12 cellular contexts compared by ENCODE assay signal in genomic region chr11:61542024-61542461, GRCh38. TPM values are rescaled to one million over a fixed set of nuclear protein-coding genes. Genes with fewer than 3 reads are reported as not detected.
DNase-seq lines count a peak whose midpoint lies in the region; TF ChIP-seq lines count a peak whose summit lies in the region.
"Had no signal": no experiment of that assay in that cellular context is flagged by ENCODE, and none has a peak within 500 bp of the region (broad histone marks: within the 10 kb centered on the region; RNA-seq: fewer than 3 reads in every experiment).

No MANE protein-coding gene starts in this region.

- no peak for TF ChIP-seq POLR2A in sigmoid colon (IDR thresholded peaks at IDR 0.05)

- no peak overlapping the region for H3K4me3 ChIP-seq in MG63
- no peak overlapping the region for H3K4me3 ChIP-seq in sigmoid colon

- peaks cover 0 to 9% (median 4%) of the 10 kb centered on the region in 4 donors for H3K4me1 ChIP-seq in sigmoid colon

- H3K9me3 ChIP-seq in MG63 (no peaks in the 10 kb centered on the region), sigmoid colon (no peaks in the 10 kb centered on the region)

- intact Hi-C loops in sigmoid colon (cut with DNase I), result no loop called here

- H3K36me3 ChIP-seq in MG63 (peaks cover 3% of the 10 kb centered on the region; the same call in 1 of the 2 replicates), sigmoid colon (no peaks in the 10 kb centered on the region)

- no peak for TF ChIP-seq EP300 in sigmoid colon (IDR thresholded peaks at IDR 0.05)

- CTCF ChIA-PET in RWPE1 (lab: Yijun Ruan, JAX), result interaction anchor here (1.0 to 1.3 kb wide), 2 partner anchors 10 to 25 kb away, joined by 4 to 5 read pairs; no protein-coding TSS in a partner anchor
- CTCF ChIA-PET in HEK293T (lab: Yijun Ruan, JAX), result no interaction called here

- no peaks in the 10 kb centered on the region for H3K27me3 ChIP-seq in MG63
- H3K27me3 ChIP-seq in sigmoid colon, result peaks cover 11 to 36% (median 16%) of the 10 kb centered on the region in 3 donors

- POLR2A ChIA-PET in RWPE1 (lab: Yijun Ruan, JAX; ENCODE audit: low non-redundant PET) (no interaction called here), HEK293T (lab: Yijun Ruan, JAX) (no interaction called here)

- DNase-seq in DMS79 treated with DMSO at 0.1 percent for 48 hours (lab: John Stamatoyannopoulos, UW), result peak; percentile 84
- DNase-seq in MG63, result peak; percentile 77
- no peak for DNase-seq in RWPE1 (ENCODE audit: low spot score)
- DNase-seq in medulla oblongata (ENCODE audit: extremely low spot score), result peak; percentile 36
- DNase-seq in sigmoid colon, result no peak
- DNase-seq in HEK293T (ENCODE audit: extremely low spot score), result no peak
- DNase-seq in amniotic stem cell (lab: John Stamatoyannopoulos, UW), result no peak
- no peak for DNase-seq in EL
- DNase-seq: activated CD4-positive, alpha-beta T cell treated with anti-CD3 and anti-CD28 coated beads, Interleukin-2, amount 10 ng/mL, durations not matched to agents 24 days and 14 days; naive B cell; NCI-H774 had no signal

- WGBS in sigmoid colon, 2 donors, result 61 to 76% methylated on average over 19 of the region's 19 CpGs

- TF ChIP-seq CTCF in RWPE1 (conservative IDR thresholded peaks at IDR 0.05; ENCODE audit: low read depth) (no peak), sigmoid colon (IDR thresholded peaks at IDR 0.05) (no peak)

- peak overlapping the region; percentile 18 for H3K27ac ChIP-seq in RWPE1
- H3K27ac ChIP-seq in sigmoid colon, result no peak overlapping the region

TF ChIP-seq in HEK293T, 16 proteins besides CTCF, POLR2A, EP300 and RAD21:
- no peak for TF ChIP-seq BHLHE40 (IDR thresholded peaks at IDR 0.05; ENCODE audit: borderline replicate concordance)
- TF ChIP-seq HDGF (IDR thresholded peaks at IDR 0.05; ENCODE audit: borderline replicate concordance), result no peak
- no peak for TF ChIP-seq SP1 (IDR thresholded peaks at IDR 0.05)
- TF ChIP-seq NFRKB (IDR thresholded peaks at IDR 0.05), result no peak
- no peak for TF ChIP-seq ELF4 (IDR thresholded peaks at IDR 0.05)
- TF ChIP-seq, protein P1, sequence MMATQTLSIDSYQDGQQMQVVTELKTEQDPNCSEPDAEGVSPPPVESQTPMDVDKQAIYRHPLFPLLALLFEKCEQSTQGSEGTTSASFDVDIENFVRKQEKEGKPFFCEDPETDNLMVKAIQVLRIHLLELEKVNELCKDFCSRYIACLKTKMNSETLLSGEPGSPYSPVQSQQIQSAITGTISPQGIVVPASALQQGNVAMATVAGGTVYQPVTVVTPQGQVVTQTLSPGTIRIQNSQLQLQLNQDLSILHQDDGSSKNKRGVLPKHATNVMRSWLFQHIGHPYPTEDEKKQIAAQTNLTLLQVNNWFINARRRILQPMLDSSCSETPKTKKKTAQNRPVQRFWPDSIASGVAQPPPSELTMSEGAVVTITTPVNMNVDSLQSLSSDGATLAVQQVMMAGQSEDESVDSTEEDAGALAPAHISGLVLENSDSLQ (IDR thresholded peaks at IDR 0.05), result no peak
- TF ChIP-seq TARDBP (IDR thresholded peaks at IDR 0.05), result no peak
- no peak for TF ChIP-seq CTBP1 (IDR thresholded peaks at IDR 0.05; ENCODE audit: borderline replicate concordance)
- no peak for TF ChIP-seq FOXK2 (IDR thresholded peaks at IDR 0.05)
- no peak for TF ChIP-seq LEF1 (IDR thresholded peaks at IDR 0.05; ENCODE audit: borderline replicate concordance)
- TF ChIP-seq ARNT (IDR thresholded peaks at IDR 0.05), result no peak
- TF ChIP-seq SUZ12 (IDR thresholded peaks at IDR 0.05), result no peak
- no peak for TF ChIP-seq ZNF384 (IDR thresholded peaks at IDR 0.05)
- no peak for TF ChIP-seq FOXM1 (IDR thresholded peaks at IDR 0.05; ENCODE audit: borderline replicate concordance)

RNA-seq across cellular contexts. Expression of gene LRRC10B, which starts 33.5 kb away (rescaled TPM):
- 1.0 and 1.3 TPM in 2 replicates for total RNA-seq in MG63 (2014; rRNA removed; shearing (Covaris generic); ENCODE audit: low replicate concordance)
- 1 to 10 TPM in 2 of 4 donors, under 1 TPM in 2; 0.71 to 4.4 (median 1.3) TPM for total RNA-seq in sigmoid colon
- 1 to 10 TPM in 1 of 3 donors, not detected in 2; 1.1 TPM for polyA plus RNA-seq in sigmoid colon
- total RNA-seq: bronchial epithelial cell had no signal

RNA-seq across cellular contexts. Expression of gene SYT7, which starts 38.8 kb away (rescaled TPM):
- 3.7 and 9.9 TPM in 2 replicates for total RNA-seq in MG63 (2014; rRNA removed; shearing (Covaris generic); ENCODE audit: low replicate concordance)
- 1 to 10 TPM in 3 of 4 donors, under 1 TPM in 1; 0.66 to 3.6 (median 1.6) TPM for total RNA-seq in sigmoid colon
- polyA plus RNA-seq in sigmoid colon, result 1 to 10 TPM; 4.2 to 8.4 (median 6.6) TPM

Comparison
In these comparisons a context has a peak if more than half of its experiments do, and no peak if none do; other contexts are left out.
1. DNase-seq: peak in DMS79 treated with DMSO at 0.1 percent for 48 hours (single experiment), MG63 (single experiment) and medulla oblongata (single experiment); none in RWPE1 (single experiment), sigmoid colon (single experiment), HEK293T (single experiment), amniotic stem cell (single experiment) and EL (single experiment).